8 cellular contexts compared by ENCODE assay signal in genomic region chr4:101019941-101020401, GRCh38.
A peak's percentile ranks its signal among the peaks of the same experiment; 100 is the strongest.
DNase-seq lines count a peak whose midpoint lies in the region; ATAC-seq and TF ChIP-seq lines count a peak whose summit lies in the region.

No MANE protein-coding gene starts in this region.

- H3K9me3 Mint-ChIP-seq in CD8-positive, alpha-beta T cell: no peaks in the 10 kb centered on the region
- no peaks in the 10 kb centered on the region for H3K9me3 Mint-ChIP-seq in central memory CD8-positive, alpha-beta T cell

- POLR2A ChIA-PET in CD8-positive, alpha-beta T cell (lab: Charles Lee): interaction anchor here (0.7 to 1.9 kb wide), 8 partner anchors 9 to 926 kb away, joined by 3 to 5 read pairs (median 4); partner anchors contain the start of gene PPP3CA

- H3K27me3 Mint-ChIP-seq in CD8-positive, alpha-beta T cell (ENCODE audit: low read depth): no peaks in the 10 kb centered on the region
- H3K27me3 Mint-ChIP-seq in central memory CD8-positive, alpha-beta T cell: no peaks in the 10 kb centered on the region

- H3K4me1 ChIP-seq in CD8-positive, alpha-beta T cell (ENCODE audit: insufficient read depth, low read length): peaks cover 29% of the 10 kb centered on the region
- H3K4me1 ChIP-seq in aorta (ENCODE audit: control insufficient read depth in 1 of 2, insufficient read depth in 2 of 2, low read length in 2 of 2): peaks cover 1 to 7% of the 10 kb centered on the region in 2 donors

- DNase-seq in CD8-positive, alpha-beta T cell: peak in 1 of 7 experiments; percentile 48
- peak in 1 of 2 donors; percentile 37 for DNase-seq in central memory CD8-positive, alpha-beta T cell (ENCODE audit: low spot score in 2 of 2)
- DNase-seq in head of caudate nucleus: no peak
- DNase-seq in aorta: no peak
- DNase-seq in medulla oblongata (ENCODE audit: extremely low spot score): no peak
- DNase-seq in H7: no peak

- no peak overlapping the region for H3K4me3 ChIP-seq in CD8-positive, alpha-beta T cell (ENCODE audit: low read depth, low read length)
- H3K4me3 ChIP-seq in aorta (ENCODE audit: low read length in 2 of 2) (no peak overlapping the region), H7 (ENCODE audit: insufficient read depth, low read depth, low read length) (no peak overlapping the region)

- peak overlapping the region; percentile 40 for H3K4me3 Mint-ChIP-seq in CD8-positive, alpha-beta T cell
- peak overlapping the region; percentile 58 for H3K4me3 Mint-ChIP-seq in central memory CD8-positive, alpha-beta T cell

- H3K4me1 Mint-ChIP-seq in CD8-positive, alpha-beta T cell (ENCODE audit: low read depth): peaks cover 35% of the 10 kb centered on the region
- H3K4me1 Mint-ChIP-seq in central memory CD8-positive, alpha-beta T cell: peaks cover 54% of the 10 kb centered on the region

- H3K36me3 ChIP-seq in CD8-positive, alpha-beta T cell (ENCODE audit: insufficient read depth, low read length): no peaks in the 10 kb centered on the region
- H3K36me3 ChIP-seq in aorta (ENCODE audit: control insufficient read depth in 1 of 2, insufficient read depth in 2 of 2, low read length in 1 of 2): no peaks in the 10 kb centered on the region
- H3K36me3 ChIP-seq in H7 (replicated peaks; ENCODE audit: control insufficient read depth, insufficient read depth, low read length): no peaks in the 10 kb centered on the region

- 81 to 89% methylated on average over 1 of the region's 1 CpG for WGBS in aorta, 2 donors

- no peak for TF ChIP-seq CTCF in CD8-positive, alpha-beta T cell (IDR thresholded peaks at IDR 0.05)

- intact Hi-C loops in CD8-positive, alpha-beta T cell (cut with DNase I, micrococcal nuclease): loop anchor here (2.0 to 10.0 kb wide), 7 partner anchors 325 to 1463 kb away; partner anchors contain the start of genes PPP3CA (in 2 of the 2), DNAJB14 (in 1 of the 2) and SLC39A8 (in 1 of the 2)
- intact Hi-C loops in head of caudate nucleus (cut with DNase I) (no loop called here), aorta (cut with DNase I) (no loop called here)

- H3K9me3 ChIP-seq in CD8-positive, alpha-beta T cell (ENCODE audit: low read length): no peaks in the 10 kb centered on the region
- no peaks in the 10 kb centered on the region for H3K9me3 ChIP-seq in aorta (ENCODE audit: control insufficient read depth, low read length)

- H3K27ac ChIP-seq in CD8-positive, alpha-beta T cell (ENCODE audit: low read depth, low read length): peak overlapping the region; percentile 15
- H3K27ac ChIP-seq in aorta (ENCODE audit: low read depth in 1 of 2, low read length in 2 of 2): no peak overlapping the region

- ATAC-seq in CD8-positive, alpha-beta T cell: peak; percentile 77
- peak; percentile 47 for ATAC-seq in GM19468 (IDR thresholded peaks at IDR 0.05; ENCODE audit: extremely low read depth, unreplicated experiment)
- ATAC-seq in HG03457 (IDR thresholded peaks at IDR 0.05; ENCODE audit: unreplicated experiment): peak; percentile 60
- peak; percentile 77 for ATAC-seq in central memory CD8-positive, alpha-beta T cell (replicated peaks; ENCODE audit: extremely low read depth, poor library complexity, severe bottlenecking)
- ATAC-seq in aorta (ENCODE audit: low FRiP score): no peak

- H3K36me3 Mint-ChIP-seq in CD8-positive, alpha-beta T cell: peaks cover 7% of the 10 kb centered on the region
- H3K36me3 Mint-ChIP-seq in central memory CD8-positive, alpha-beta T cell (ENCODE audit: insufficient read depth): peaks cover 7% of the 10 kb centered on the region

- peak overlapping the region; percentile 82 for H3K27ac Mint-ChIP-seq in CD8-positive, alpha-beta T cell
- peak overlapping the region; percentile 93 for H3K27ac Mint-ChIP-seq in central memory CD8-positive, alpha-beta T cell (ENCODE audit: low read depth)

- no peaks in the 10 kb centered on the region for H3K27me3 ChIP-seq in CD8-positive, alpha-beta T cell (ENCODE audit: insufficient read depth, low read length)
- no peaks in the 10 kb centered on the region for H3K27me3 ChIP-seq in aorta (ENCODE audit: control insufficient read depth in 1 of 2, insufficient read depth in 2 of 2, low read length in 1 of 2)
- H3K27me3 ChIP-seq in H7 (ENCODE audit: control insufficient read depth, insufficient read depth, low read length): no peaks in the 10 kb centered on the region

- CTCF ChIA-PET in CD8-positive, alpha-beta T cell (lab: Charles Lee): interaction anchor here (1.1 to 1.9 kb wide), 4 partner anchors 9 to 327 kb away, joined by 3 to 6 read pairs (median 3); no protein-coding TSS in a partner anchor

Comparison
In these comparisons a context has a peak if more than half of its experiments do, and no peak if none do; other contexts are left out.
1. intact Hi-C loops: an anchor here in CD8-positive, alpha-beta T cell (2.0 to 10.0 kb wide); none called in head of caudate nucleus and aorta.